Comparison of ENCODE assay signal across 1 cellular context in the genomic region with DNA sequence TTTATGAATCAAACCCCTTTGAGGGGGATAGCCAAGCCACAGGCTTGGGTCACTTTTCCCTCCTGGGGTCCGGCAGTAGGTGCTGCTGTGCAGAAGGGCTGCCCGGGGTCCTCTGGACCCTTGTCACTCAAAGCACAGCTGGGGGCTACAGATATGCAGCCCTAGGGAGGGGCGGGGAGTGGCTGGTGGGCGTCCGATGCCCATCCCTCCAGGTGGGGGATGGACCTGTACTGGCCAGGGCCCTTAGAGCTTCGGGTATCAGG.
TF ChIP-seq lines count a peak whose summit lies in the region.

No MANE protein-coding gene starts in this region.

TF ChIP-seq in HCT116, 20 proteins besides CTCF, POLR2A, EP300 and RAD21 (continued from another document):
- TF ChIP-seq, protein P1, sequence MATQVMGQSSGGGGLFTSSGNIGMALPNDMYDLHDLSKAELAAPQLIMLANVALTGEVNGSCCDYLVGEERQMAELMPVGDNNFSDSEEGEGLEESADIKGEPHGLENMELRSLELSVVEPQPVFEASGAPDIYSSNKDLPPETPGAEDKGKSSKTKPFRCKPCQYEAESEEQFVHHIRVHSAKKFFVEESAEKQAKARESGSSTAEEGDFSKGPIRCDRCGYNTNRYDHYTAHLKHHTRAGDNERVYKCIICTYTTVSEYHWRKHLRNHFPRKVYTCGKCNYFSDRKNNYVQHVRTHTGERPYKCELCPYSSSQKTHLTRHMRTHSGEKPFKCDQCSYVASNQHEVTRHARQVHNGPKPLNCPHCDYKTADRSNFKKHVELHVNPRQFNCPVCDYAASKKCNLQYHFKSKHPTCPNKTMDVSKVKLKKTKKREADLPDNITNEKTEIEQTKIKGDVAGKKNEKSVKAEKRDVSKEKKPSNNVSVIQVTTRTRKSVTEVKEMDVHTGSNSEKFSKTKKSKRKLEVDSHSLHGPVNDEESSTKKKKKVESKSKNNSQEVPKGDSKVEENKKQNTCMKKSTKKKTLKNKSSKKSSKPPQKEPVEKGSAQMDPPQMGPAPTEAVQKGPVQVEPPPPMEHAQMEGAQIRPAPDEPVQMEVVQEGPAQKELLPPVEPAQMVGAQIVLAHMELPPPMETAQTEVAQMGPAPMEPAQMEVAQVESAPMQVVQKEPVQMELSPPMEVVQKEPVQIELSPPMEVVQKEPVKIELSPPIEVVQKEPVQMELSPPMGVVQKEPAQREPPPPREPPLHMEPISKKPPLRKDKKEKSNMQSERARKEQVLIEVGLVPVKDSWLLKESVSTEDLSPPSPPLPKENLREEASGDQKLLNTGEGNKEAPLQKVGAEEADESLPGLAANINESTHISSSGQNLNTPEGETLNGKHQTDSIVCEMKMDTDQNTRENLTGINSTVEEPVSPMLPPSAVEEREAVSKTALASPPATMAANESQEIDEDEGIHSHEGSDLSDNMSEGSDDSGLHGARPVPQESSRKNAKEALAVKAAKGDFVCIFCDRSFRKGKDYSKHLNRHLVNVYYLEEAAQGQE (IDR thresholded peaks at IDR 0.05; ENCODE audit: low read depth) = no peak
- TF ChIP-seq CEBPB (IDR thresholded peaks at IDR 0.05; ENCODE audit: low read depth) = no peak
- TF ChIP-seq FOSL1 (IDR thresholded peaks at IDR 0.05; ENCODE audit: low read depth) = no peak
- no peak for TF ChIP-seq EGR1 (IDR thresholded peaks at IDR 0.05; ENCODE audit: low read depth)
- no peak for TF ChIP-seq ELF1 (IDR thresholded peaks at IDR 0.05; ENCODE audit: borderline replicate concordance, low read depth)
- TF ChIP-seq, protein P2, sequence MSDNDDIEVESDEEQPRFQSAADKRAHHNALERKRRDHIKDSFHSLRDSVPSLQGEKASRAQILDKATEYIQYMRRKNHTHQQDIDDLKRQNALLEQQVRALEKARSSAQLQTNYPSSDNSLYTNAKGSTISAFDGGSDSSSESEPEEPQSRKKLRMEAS (IDR thresholded peaks at IDR 0.05) = no peak
- TF ChIP-seq, protein P3, sequence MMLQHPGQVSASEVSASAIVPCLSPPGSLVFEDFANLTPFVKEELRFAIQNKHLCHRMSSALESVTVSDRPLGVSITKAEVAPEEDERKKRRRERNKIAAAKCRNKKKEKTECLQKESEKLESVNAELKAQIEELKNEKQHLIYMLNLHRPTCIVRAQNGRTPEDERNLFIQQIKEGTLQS (IDR thresholded peaks at IDR 0.05) = no peak
